ENCODE assay signal across 18 cellular contexts in genomic region chr7:166370-167060, GRCh38. TPM values are rescaled to one million over a fixed set of nuclear protein-coding genes. Genes with fewer than 3 reads are reported as not detected.
A peak's percentile ranks its signal among the peaks of the same experiment; 100 is the strongest.
DNase-seq lines count a peak whose midpoint lies in the region; TF ChIP-seq lines count a peak whose summit lies in the region.
"Had no signal": no experiment of that assay in that cellular context is flagged by ENCODE, and none has a peak within 500 bp of the region (broad histone marks: within the 10 kb centered on the region; RNA-seq: fewer than 3 reads in every experiment).

No MANE protein-coding gene starts in this region.

- no peaks in the 10 kb centered on the region for H3K9me3 ChIP-seq in stomach
- H3K9me3 ChIP-seq: upper lobe of left lung had no signal

- TF ChIP-seq EP300 in stomach (IDR thresholded peaks at IDR 0.05) = no peak

- H3K27me3 ChIP-seq in stomach = peaks cover 0 to 11% (median 0%) of the 10 kb centered on the region in 3 donors
- H3K27me3 ChIP-seq in H7 (ENCODE audit: control insufficient read depth, insufficient read depth, low read length) = no peaks in the 10 kb centered on the region; the same call in 1 of the 2 replicates
- H3K27me3 ChIP-seq: cardiac muscle cell, upper lobe of left lung had no signal

- H3K27ac ChIP-seq in VCaP = peak overlapping the region; percentile 83
- H3K27ac ChIP-seq in stomach = peak overlapping the region; percentile 46 to 79 (median 78)
- H3K27ac ChIP-seq: 22Rv1, cardiac muscle cell had no signal

- WGBS in stomach, 5 donors = 61 to 70% (median 65%) methylated on average over 14 to 17 of the region's 17 CpGs

- peaks cover 13 to 49% (median 24%) of the 10 kb centered on the region in 4 donors for H3K4me1 ChIP-seq in stomach

- peak; percentile 3 for DNase-seq in NCI-H2227 (lab: John Stamatoyannopoulos, UW; ENCODE audit: unreplicated experiment)
- no peak for DNase-seq in NCI-H2227 treated with DMSO at 0.1 percent for 48 hours (lab: John Stamatoyannopoulos, UW)
- DNase-seq in iPS-NIHi11 (ENCODE audit: low spot score) = peak; percentile 25
- DNase-seq in stomach = no peak
- DNase-seq in GM19238 (ENCODE audit: insufficient read length, low spot score) = no peak
- DNase-seq in glomerular visceral epithelial cell (ENCODE audit: extremely low spot score) = no peak
- no peak for DNase-seq in H7
- DNase-seq: activated CD4-positive, alpha-beta T cell treated with anti-CD3 and anti-CD28 coated beads for 1 hour; CD4-positive, alpha-beta memory T cell; kidney glomerular epithelial cell; naive thymus-derived CD8-positive, alpha-beta T cell; NCI-H1105; stimulated activated CD4-positive, alpha-beta T cell treated with anti-CD3 and anti-CD28 coated beads, Interleukin-4, amount 100 ng/mL, for 4 hours; T-cell had no signal

- intact Hi-C loops in stomach (cut with DNase I; ENCODE audit: low total_unique reads) = no loop called here

- no peak overlapping the region for H3K4me3 ChIP-seq in stomach
- H3K4me3 ChIP-seq in H7 (ENCODE audit: insufficient read depth, low read depth, low read length) = no peak overlapping the region
- H3K4me3 ChIP-seq: cardiac muscle cell, upper lobe of left lung had no signal

- H3K36me3 ChIP-seq in stomach (no peaks in the 10 kb centered on the region), H7 (replicated peaks; ENCODE audit: control insufficient read depth, insufficient read depth, low read length) (no peaks in the 10 kb centered on the region)
- H3K36me3 ChIP-seq: cardiac muscle cell, upper lobe of left lung had no signal

- TF ChIP-seq POLR2A in stomach (IDR thresholded peaks at IDR 0.05) = no peak

- TF ChIP-seq CTCF in VCaP (conservative IDR thresholded peaks at IDR 0.05) (no peak), stomach (IDR thresholded peaks at IDR 0.05) (no peak)

RNA-seq across cellular contexts. Expression of gene FAM20C, which starts 25.9 kb away (rescaled TPM):
- 10 to 100 TPM; 21.3 to 89.8 (median 49.0) TPM for total RNA-seq in stomach
- polyA plus RNA-seq in stomach = 10 to 100 TPM; 19.1 to 35.2 (median 33.9) TPM
- total RNA-seq in H7 (2014; rRNA removed; shearing (Covaris generic)) = 63.2 and 71.5 TPM in 2 replicates
- polyA plus RNA-seq: CD4-positive, alpha-beta memory T cell; naive thymus-derived CD8-positive, alpha-beta T cell had no signal

Comparison
In these comparisons a context has a peak if more than half of its experiments do, and no peak if none do; other contexts are left out.
1. DNase-seq: peak in NCI-H2227 (single experiment) and iPS-NIHi11 (single experiment); none in NCI-H2227 treated with DMSO at 0.1 percent for 48 hours (single experiment), stomach (single experiment), GM19238 (single experiment), glomerular visceral epithelial cell (single experiment) and H7 (single experiment).